12 cellular contexts compared by ENCODE assay signal in the genomic region with DNA sequence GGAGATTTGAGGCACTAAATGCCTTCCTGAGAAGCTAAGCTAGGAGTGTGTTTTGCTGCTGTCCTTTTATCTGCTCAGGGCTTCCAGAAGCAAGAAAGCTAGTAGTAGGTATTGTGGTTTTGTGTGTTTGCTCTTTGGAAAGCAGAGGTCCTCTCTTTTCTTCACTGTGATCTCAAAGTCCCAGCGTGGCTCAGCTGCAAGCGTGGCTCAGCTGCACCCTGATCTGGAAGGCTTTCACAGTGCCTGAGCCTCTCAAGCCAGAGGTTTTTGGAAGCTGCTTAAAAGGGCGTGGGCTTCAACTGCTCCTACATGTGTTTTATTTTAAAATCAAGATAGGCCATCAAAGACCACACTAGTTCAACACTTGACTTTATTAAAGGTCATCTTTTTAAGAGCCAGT.
DNase-seq lines count a peak whose midpoint lies in the region; TF ChIP-seq lines count a peak whose summit lies in the region.
"Had no signal": no experiment of that assay in that cellular context is flagged by ENCODE, and none has a peak within 500 bp of the region (broad histone marks: within the 10 kb centered on the region; RNA-seq: fewer than 3 reads in every experiment).

No MANE protein-coding gene starts in this region.

- intact Hi-C loops in posterior cingulate gyrus (cut with DNase I): loop anchor here (5.0 kb wide), 1 partner anchor 273 kb away; a partner anchor contains a TSS
- intact Hi-C loops in ascending aorta (cut with DNase I): no loop called here
- intact Hi-C loops in lower leg skin (cut with DNase I; ENCODE audit: low total_unique reads): no loop called here

- H3K27ac ChIP-seq in ascending aorta: no peak overlapping the region
- H3K27ac ChIP-seq: A549, thoracic aorta had no signal

- TF ChIP-seq POLR2A in lower leg skin (IDR thresholded peaks at IDR 0.05): no peak

- H3K4me3 ChIP-seq in astrocyte of the spinal cord (ENCODE audit: low read depth, low read length) (no peak overlapping the region), ascending aorta (no peak overlapping the region), BE2C (ENCODE audit: low read depth, low read length) (no peak overlapping the region), lower leg skin (ENCODE audit: low read depth, poor library complexity, severe bottlenecking) (no peak overlapping the region)
- H3K4me3 ChIP-seq: A549, thoracic aorta had no signal

- peak; percentile 64 for DNase-seq in NCI-H82 (lab: John Stamatoyannopoulos, UW)
- no peak for DNase-seq in NCI-H82 treated with DMSO at 0.1 percent for 48 hours (lab: John Stamatoyannopoulos, UW; ENCODE audit: unreplicated experiment)
- peak; percentile 38 for DNase-seq in NCI-H1694 (lab: John Stamatoyannopoulos, UW)
- peak; percentile 45 for DNase-seq in astrocyte of the spinal cord (ENCODE audit: low read depth, low spot score)
- peak in 7 of 10 donors; percentile 13 to 78 (median 35) for DNase-seq in posterior cingulate gyrus
- DNase-seq in ascending aorta (ENCODE audit: low spot score in 2 of 2): no peak
- no peak for DNase-seq in BE2C
- DNase-seq in lower leg skin (ENCODE audit: low spot score in 2 of 2): no peak
- DNase-seq: central memory CD4-positive, alpha-beta T cell; KBM-7 had no signal

- H3K4me1 ChIP-seq in ascending aorta (peaks cover 0 to 16% of the 10 kb centered on the region in 2 donors), BE2C (peaks cover 7% of the 10 kb centered on the region)
- H3K4me1 ChIP-seq: A549 had no signal

- H3K36me3 ChIP-seq in ascending aorta (no peaks in the 10 kb centered on the region), BE2C (no peaks in the 10 kb centered on the region)
- H3K36me3 ChIP-seq: thoracic aorta had no signal

- H3K27me3 ChIP-seq in ascending aorta (no peaks in the 10 kb centered on the region), BE2C (no peaks in the 10 kb centered on the region)

- WGBS in lower leg skin, 2 donors: 23 to 30% methylated on average over 3 of the region's 3 CpGs

- no peak for TF ChIP-seq CTCF in astrocyte of the spinal cord (IDR thresholded peaks at IDR 0.05; ENCODE audit: low read depth, low read length)
- no peak for TF ChIP-seq CTCF in ascending aorta (IDR thresholded peaks at IDR 0.05)
- no peak for TF ChIP-seq CTCF in BE2C (IDR thresholded peaks at IDR 0.05; ENCODE audit: low read depth, low read length)
- no peak for TF ChIP-seq CTCF in lower leg skin (IDR thresholded peaks at IDR 0.05)

- H3K9me3 ChIP-seq in ascending aorta (no peaks in the 10 kb centered on the region), BE2C (no peaks in the 10 kb centered on the region)
- H3K9me3 ChIP-seq: thoracic aorta had no signal

- in situ Hi-C loops in astrocyte of the spinal cord (cut with HindIII; ENCODE audit: low sequenced_read_pairs): no loop called here

Comparison
In these comparisons a context has a peak if more than half of its experiments do, and no peak if none do; other contexts are left out.
1. DNase-seq: peak in NCI-H82 (single experiment), NCI-H1694 (single experiment), astrocyte of the spinal cord (single experiment) and posterior cingulate gyrus (7 of 10); none in NCI-H82 treated with DMSO at 0.1 percent for 48 hours (single experiment), ascending aorta (0 of 2), BE2C (single experiment) and lower leg skin (0 of 2).